Comparison of ENCODE assay signal across 11 cellular contexts in genomic region chr9:20685769-20686168, GRCh38. TPM values are rescaled to one million over a fixed set of nuclear protein-coding genes. Genes with fewer than 3 reads are reported as not detected.
DNase-seq lines count a peak whose midpoint lies in the region; ATAC-seq and TF ChIP-seq lines count a peak whose summit lies in the region.
"Had no signal": no experiment of that assay in that cellular context is flagged by ENCODE, and none has a peak within 500 bp of the region (broad histone marks: within the 10 kb centered on the region; RNA-seq: fewer than 3 reads in every experiment).

No MANE protein-coding gene starts in this region.

- no peaks in the 10 kb centered on the region for H3K36me3 ChIP-seq in gastroesophageal sphincter
- H3K36me3 ChIP-seq in stomach: no peaks in the 10 kb centered on the region
- no peaks in the 10 kb centered on the region for H3K36me3 ChIP-seq in CD8-positive, alpha-beta T cell (ENCODE audit: insufficient read depth, low read length)

- H3K4me1 ChIP-seq in gastroesophageal sphincter (peaks cover 6 to 28% (median 7%) of the 10 kb centered on the region in 3 donors), stomach (peaks cover 11 to 28% (median 23%) of the 10 kb centered on the region in 4 donors)
- peaks cover 8% of the 10 kb centered on the region for H3K4me1 ChIP-seq in CD8-positive, alpha-beta T cell (ENCODE audit: insufficient read depth, low read length)

- peaks cover 33% of the 10 kb centered on the region for H3K4me1 Mint-ChIP-seq in activated T-cell treated with anti-CD3 and anti-CD28 coated beads, Interleukin-2, amount 50 U/mL, for 24 hours (ENCODE audit: low read depth)
- H3K4me1 Mint-ChIP-seq in activated T-cell treated with anti-CD3 and anti-CD28 coated beads, Interleukin-2, amount 50 U/mL, for 72 hours (ENCODE audit: low read depth): peaks cover 35% of the 10 kb centered on the region
- peaks cover 20% of the 10 kb centered on the region for H3K4me1 Mint-ChIP-seq in CD8-positive, alpha-beta T cell (ENCODE audit: low read depth)

- CTCF ChIA-PET in CD8-positive, alpha-beta T cell (lab: Charles Lee): interaction anchor here (1.2 kb wide), 1 partner anchor 61 kb away, joined by 4 read pairs; no protein-coding TSS in a partner anchor

- WGBS in gastroesophageal sphincter (ENCODE audit: low coverage in 1 of 2), 2 donors: 50 to 60% methylated on average over 6 to 8 of the region's 8 CpGs
- 56 to 78% (median 67%) methylated on average over 8 of the region's 8 CpGs for WGBS in stomach, 5 donors

- peak overlapping the region; percentile 89 for H3K4me3 Mint-ChIP-seq in activated T-cell treated with anti-CD3 and anti-CD28 coated beads, Interleukin-2, amount 50 U/mL, for 24 hours
- no peak overlapping the region for H3K4me3 Mint-ChIP-seq in activated T-cell treated with anti-CD3 and anti-CD28 coated beads, Interleukin-2, amount 50 U/mL, for 72 hours
- H3K4me3 Mint-ChIP-seq in CD8-positive, alpha-beta T cell: no peak overlapping the region

- TF ChIP-seq EP300 in gastroesophageal sphincter (IDR thresholded peaks at IDR 0.05) (no peak), stomach (IDR thresholded peaks at IDR 0.05) (no peak)

- no peak for ATAC-seq in activated T-cell treated with anti-CD3 and anti-CD28 coated beads, Interleukin-2, amount 50 U/mL, for 72 hours (replicated peaks in 1 of 2)
- ATAC-seq in gastroesophageal sphincter (no peak), GM19023 (IDR thresholded peaks at IDR 0.05; ENCODE audit: unreplicated experiment) (no peak)
- ATAC-seq in CD8-positive, alpha-beta T cell: no peak

- H3K9me3 Mint-ChIP-seq in activated T-cell treated with anti-CD3 and anti-CD28 coated beads, Interleukin-2, amount 50 U/mL, for 24 hours: no peaks in the 10 kb centered on the region
- no peaks in the 10 kb centered on the region for H3K9me3 Mint-ChIP-seq in activated T-cell treated with anti-CD3 and anti-CD28 coated beads, Interleukin-2, amount 50 U/mL, for 72 hours
- H3K9me3 Mint-ChIP-seq in CD8-positive, alpha-beta T cell: no peaks in the 10 kb centered on the region

- H3K4me3 ChIP-seq in WI38 (ENCODE audit: low read depth, low read length) (peak overlapping the region; percentile 88; the same call in 1 of the 2 replicates), gastroesophageal sphincter (no peak overlapping the region), stomach (peak overlapping the region in 1 of 4 donors; percentile 77)
- no peak overlapping the region for H3K4me3 ChIP-seq in CD8-positive, alpha-beta T cell (ENCODE audit: low read depth, low read length)

- no peaks in the 10 kb centered on the region for H3K36me3 Mint-ChIP-seq in activated T-cell treated with anti-CD3 and anti-CD28 coated beads, Interleukin-2, amount 50 U/mL, for 24 hours (ENCODE audit: low read depth)
- no peaks in the 10 kb centered on the region for H3K36me3 Mint-ChIP-seq in activated T-cell treated with anti-CD3 and anti-CD28 coated beads, Interleukin-2, amount 50 U/mL, for 72 hours (ENCODE audit: insufficient read depth in 2 of 2)
- peaks cover 4% of the 10 kb centered on the region for H3K36me3 Mint-ChIP-seq in CD8-positive, alpha-beta T cell

- peak overlapping the region; percentile 94 for H3K27ac Mint-ChIP-seq in activated T-cell treated with anti-CD3 and anti-CD28 coated beads, Interleukin-2, amount 50 U/mL, for 24 hours
- H3K27ac Mint-ChIP-seq in activated T-cell treated with anti-CD3 and anti-CD28 coated beads, Interleukin-2, amount 50 U/mL, for 72 hours: no peak overlapping the region
- no peak overlapping the region for H3K27ac Mint-ChIP-seq in CD8-positive, alpha-beta T cell

- H3K9me3 ChIP-seq in gastroesophageal sphincter (no peaks in the 10 kb centered on the region), stomach (no peaks in the 10 kb centered on the region)
- H3K9me3 ChIP-seq in CD8-positive, alpha-beta T cell (ENCODE audit: low read length): no peaks in the 10 kb centered on the region

- TF ChIP-seq POLR2A in gastroesophageal sphincter (IDR thresholded peaks at IDR 0.05) (no peak), stomach (IDR thresholded peaks at IDR 0.05) (no peak)

- no peak for DNase-seq in activated T-cell treated with anti-CD3 and anti-CD28 coated beads, Interleukin-2, amount 50 U/mL, for 24 hours
- no peak for DNase-seq in activated T-cell treated with anti-CD3 and anti-CD28 coated beads, Interleukin-2, amount 50 U/mL, for 72 hours
- DNase-seq in stomach (no peak), GM03348 (ENCODE audit: low spot score) (no peak)
- DNase-seq in CD8-positive, alpha-beta T cell: no peak
- DNase-seq: Karpas-422, left colon, NCI-H524 treated with DMSO at 0.1 percent for 48 hours had no signal

- H3K27me3 ChIP-seq in gastroesophageal sphincter: no peaks in the 10 kb centered on the region
- no peaks in the 10 kb centered on the region for H3K27me3 ChIP-seq in stomach
- H3K27me3 ChIP-seq in CD8-positive, alpha-beta T cell (ENCODE audit: insufficient read depth, low read length): no peaks in the 10 kb centered on the region

- intact Hi-C loops in stomach (cut with DNase I; ENCODE audit: low total_unique reads): no loop called here
- intact Hi-C loops in CD8-positive, alpha-beta T cell (cut with DNase I, micrococcal nuclease): loop anchor here (5.0 to 10.0 kb wide), 2 partner anchors 133 to 349 kb away; partner anchors contain the start of gene HACD4 (in 1 of the 2)

- POLR2A ChIA-PET in CD8-positive, alpha-beta T cell (lab: Charles Lee): interaction anchor here (0.6 kb wide), 1 partner anchor 54 kb away, joined by 6 read pairs; no protein-coding TSS in a partner anchor

- H3K27ac ChIP-seq in gastroesophageal sphincter (peak overlapping the region in 3 of 4 donors; percentile 94 to 98 (median 97)), stomach (peak overlapping the region in 4 of 5 donors; percentile 90 to 96 (median 94))
- no peak overlapping the region for H3K27ac ChIP-seq in CD8-positive, alpha-beta T cell (ENCODE audit: low read depth, low read length)

- no peaks in the 10 kb centered on the region for H3K27me3 Mint-ChIP-seq in activated T-cell treated with anti-CD3 and anti-CD28 coated beads, Interleukin-2, amount 50 U/mL, for 24 hours
- H3K27me3 Mint-ChIP-seq in activated T-cell treated with anti-CD3 and anti-CD28 coated beads, Interleukin-2, amount 50 U/mL, for 72 hours (ENCODE audit: low read depth): no peaks in the 10 kb centered on the region
- no peaks in the 10 kb centered on the region for H3K27me3 Mint-ChIP-seq in CD8-positive, alpha-beta T cell (ENCODE audit: low read depth)

- TF ChIP-seq CTCF in WI38 (IDR thresholded peaks at IDR 0.05; ENCODE audit: low read depth, low read length) (no peak), gastroesophageal sphincter (IDR thresholded peaks at IDR 0.05) (no peak), stomach (IDR thresholded peaks at IDR 0.05) (no peak)
- TF ChIP-seq CTCF in CD8-positive, alpha-beta T cell (IDR thresholded peaks at IDR 0.05): no peak

RNA-seq across cellular contexts. Expression of gene FOCAD, which starts 1.7 kb away (rescaled TPM):
- 10 to 100 TPM; 29.4 to 29.6 TPM for total RNA-seq in activated T-cell treated with anti-CD3 and anti-CD28 coated beads, Interleukin-2, amount 50 U/mL, for 72 hours
- total RNA-seq in gastroesophageal sphincter (10 to 100 TPM; 23.0 to 35.9 (median 30.4) TPM), stomach (100 to 1,000 TPM in 1 of 5 donors, 10 to 100 TPM in 3, 1 to 10 TPM in 1; 9.3 to 212 (median 57.5) TPM)
- 1 to 10 TPM; 5.6 to 7.9 (median 5.8) TPM for polyA plus RNA-seq in stomach
- total RNA-seq in CD8-positive, alpha-beta T cell: 1 to 10 TPM; 7.1 to 9.8 TPM
